Comparison of ENCODE assay signal across 17 cellular contexts in the genomic region with DNA sequence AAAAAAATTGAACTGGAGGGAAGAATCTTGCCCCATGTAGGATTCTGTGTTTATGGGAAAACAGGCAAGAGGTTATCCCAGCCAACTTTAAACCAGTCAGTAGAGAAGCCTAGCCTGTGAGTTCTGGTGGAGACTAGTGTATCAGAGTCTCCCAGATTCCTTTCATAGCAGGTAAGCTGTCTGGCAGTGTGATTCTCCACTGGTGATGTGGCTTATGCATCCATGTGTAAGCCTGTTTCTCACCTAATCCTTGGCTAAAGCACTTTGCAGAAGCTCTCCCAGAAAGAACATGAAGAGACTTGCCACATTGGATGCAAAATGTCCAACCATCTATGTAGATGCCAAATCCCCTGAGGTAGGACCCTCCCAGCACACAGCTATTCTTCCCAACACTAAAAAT.
DNase-seq lines count a peak whose midpoint lies in the region; ATAC-seq and TF ChIP-seq lines count a peak whose summit lies in the region.
"Had no signal": no experiment of that assay in that cellular context is flagged by ENCODE, and none has a peak within 500 bp of the region (broad histone marks: within the 10 kb centered on the region; RNA-seq: fewer than 3 reads in every experiment).

No MANE protein-coding gene starts in this region.

- H3K9me3 Mint-ChIP-seq in MCF 10A (ENCODE audit: unreplicated experiment), result no peaks in the 10 kb centered on the region
- no peaks in the 10 kb centered on the region for H3K9me3 Mint-ChIP-seq in type B pancreatic cell
- H3K9me3 Mint-ChIP-seq: stimulated activated naive B cell treated with anti-CD40 and anti-IgM and Interleukin-4, amounts not matched to agents 10 μg/mL and 1 μg/mL and 100 μg/mL, for 72 hours had no signal

- DNase-seq in NCI-H82 (lab: John Stamatoyannopoulos, UW) (peak; percentile 61), NCI-H82 treated with DMSO at 0.1 percent for 48 hours (lab: John Stamatoyannopoulos, UW; ENCODE audit: unreplicated experiment) (no peak), MCF 10A (ENCODE audit: unreplicated experiment) (peak; percentile 68), left lobe of liver (ENCODE audit: low spot score) (no peak), type B pancreatic cell (ENCODE audit: extremely low spot score, unreplicated experiment) (no peak), D341Med (ENCODE audit: low spot score) (no peak)
- DNase-seq: amniotic stem cell; CD4-positive, CD25-positive, alpha-beta regulatory T cell; naive thymus-derived CD8-positive, alpha-beta T cell; NCI-H1436 treated with DMSO at 0.1 percent for 48 hours; NCI-H446 treated with DMSO at 0.1 percent for 48 hours; psoas muscle; stimulated activated CD4-positive, alpha-beta T cell treated with anti-CD3 and anti-CD28 coated beads, Interleukin-12 subunit alpha, Interleukin-12 subunit beta, amount 100 ng/mL, for 4 hours; stimulated activated naive B cell treated with anti-CD40 and anti-IgM and Interleukin-4, amounts not matched to agents 10 μg/mL and 1 μg/mL and 100 μg/mL, for 72 hours; T-helper 9 cell had no signal

- ATAC-seq in left lobe of liver (peak; percentile 24), GM21390 (IDR thresholded peaks at IDR 0.05; ENCODE audit: unreplicated experiment) (no peak), GM21423 (IDR thresholded peaks at IDR 0.05; ENCODE audit: unreplicated experiment) (no peak)
- ATAC-seq: naive thymus-derived CD8-positive, alpha-beta T cell; psoas muscle; stimulated activated naive B cell treated with anti-CD40 and anti-IgM and Interleukin-4, amounts not matched to agents 10 μg/mL and 1 μg/mL and 100 μg/mL, for 72 hours had no signal

- intact Hi-C loops in MCF 10A (cut with micrococcal nuclease), result no loop called here

- H3K27ac Mint-ChIP-seq in MCF 10A (ENCODE audit: low read depth, unreplicated experiment) (no peak overlapping the region), type B pancreatic cell (peak overlapping the region; percentile 46)
- H3K27ac Mint-ChIP-seq: CD4-positive, CD25-positive, alpha-beta regulatory T cell; stimulated activated naive B cell treated with anti-CD40 and anti-IgM and Interleukin-4, amounts not matched to agents 10 μg/mL and 1 μg/mL and 100 μg/mL, for 72 hours had no signal

- no peaks in the 10 kb centered on the region for H3K36me3 Mint-ChIP-seq in MCF 10A (ENCODE audit: insufficient read depth, unreplicated experiment)
- H3K36me3 Mint-ChIP-seq in type B pancreatic cell, result peaks cover 4% of the 10 kb centered on the region
- H3K36me3 Mint-ChIP-seq: CD4-positive, CD25-positive, alpha-beta regulatory T cell; naive thymus-derived CD8-positive, alpha-beta T cell; stimulated activated naive B cell treated with anti-CD40 and anti-IgM and Interleukin-4, amounts not matched to agents 10 μg/mL and 1 μg/mL and 100 μg/mL, for 72 hours had no signal

- BruUV-seq in MCF 10A (replicated peaks; lab: Mats Ljungman, UMichigan), result no TSS peak

- no peak overlapping the region for H3K4me3 Mint-ChIP-seq in MCF 10A (ENCODE audit: unreplicated experiment)
- no peak overlapping the region for H3K4me3 Mint-ChIP-seq in type B pancreatic cell
- H3K4me3 Mint-ChIP-seq: CD4-positive, CD25-positive, alpha-beta regulatory T cell; naive thymus-derived CD8-positive, alpha-beta T cell; stimulated activated naive B cell treated with anti-CD40 and anti-IgM and Interleukin-4, amounts not matched to agents 10 μg/mL and 1 μg/mL and 100 μg/mL, for 72 hours had no signal

- no peak for TF ChIP-seq CTCF in MCF 10A (IDR thresholded peaks at IDR 0.05; ENCODE audit: unreplicated experiment)
- no peak for TF ChIP-seq CTCF in type B pancreatic cell (conservative IDR thresholded peaks at IDR 0.05)

- POLR2A ChIA-PET in MCF 10A (lab: Yijun Ruan, JAX), result interaction anchor here (1.1 kb wide), 1 partner anchor 12 kb away, joined by 5 read pairs; no protein-coding TSS in a partner anchor

- H3K4me1 Mint-ChIP-seq in MCF 10A (ENCODE audit: insufficient read depth, unreplicated experiment) (peaks cover 10% of the 10 kb centered on the region), type B pancreatic cell (ENCODE audit: unreplicated experiment) (peaks cover 18% of the 10 kb centered on the region)

- CTCF ChIA-PET in MCF 10A (lab: Yijun Ruan, JAX), result interaction anchor here (0.6 kb wide), 1 partner anchor 469 kb away, joined by 3 read pairs; a partner anchor contains a TSS

- no peaks in the 10 kb centered on the region for H3K27me3 Mint-ChIP-seq in MCF 10A (ENCODE audit: insufficient read depth, unreplicated experiment)
- no peaks in the 10 kb centered on the region for H3K27me3 Mint-ChIP-seq in type B pancreatic cell
- H3K27me3 Mint-ChIP-seq: naive thymus-derived CD8-positive, alpha-beta T cell; stimulated activated naive B cell treated with anti-CD40 and anti-IgM and Interleukin-4, amounts not matched to agents 10 μg/mL and 1 μg/mL and 100 μg/mL, for 72 hours had no signal

Comparison
In these comparisons a context has a peak if more than half of its experiments do, and no peak if none do; other contexts are left out.
1. DNase-seq: peak in NCI-H82 (single experiment) and MCF 10A (single experiment); none in NCI-H82 treated with DMSO at 0.1 percent for 48 hours (single experiment), left lobe of liver (single experiment), type B pancreatic cell (single experiment) and D341Med (single experiment).